15 cellular contexts compared by ENCODE assay signal in the genomic region with DNA sequence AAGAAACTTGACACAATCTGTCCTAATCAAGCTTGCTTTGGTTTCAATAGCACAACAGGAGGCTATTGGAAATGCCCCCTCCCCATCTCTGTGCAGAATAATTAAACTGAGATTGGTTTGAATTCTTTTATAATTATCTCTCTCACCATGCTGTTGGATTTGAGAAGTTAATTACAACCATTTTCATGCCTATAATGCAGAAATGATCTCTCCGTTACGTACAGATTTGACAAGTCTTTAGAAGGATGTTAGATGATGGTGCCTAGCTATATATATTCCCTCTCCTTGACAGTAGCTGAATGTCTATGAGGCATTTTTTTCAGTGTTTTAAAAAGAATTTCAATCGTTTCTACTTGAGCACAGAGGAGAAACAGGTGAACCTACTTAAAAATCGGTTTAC.
DNase-seq lines count a peak whose midpoint lies in the region; FAIRE-seq and TF ChIP-seq lines count a peak whose summit lies in the region.
"Had no signal": no experiment of that assay in that cellular context is flagged by ENCODE, and none has a peak within 500 bp of the region (broad histone marks: within the 10 kb centered on the region; RNA-seq: fewer than 3 reads in every experiment).

No MANE protein-coding gene starts in this region.

- H3K56ac ChIP-seq in H1 (replicated peaks; ENCODE audit: insufficient read length, low read depth, low read length) = no peak overlapping the region

- H4K20me1 ChIP-seq in Loucy (ENCODE audit: insufficient read depth, low read length, poor library complexity, severe bottlenecking) = no peaks in the 10 kb centered on the region
- H4K20me1 ChIP-seq in H1 (replicated peaks in 1 of 2; ENCODE audit: control insufficient read depth in 1 of 2, insufficient read depth in 2 of 2, low read length in 2 of 2) = no peaks in the 10 kb centered on the region

- H3K9ac ChIP-seq in Loucy (ENCODE audit: low read depth, low read length, poor library complexity, severe bottlenecking) = no peak overlapping the region
- no peak overlapping the region for H3K9ac ChIP-seq in H1 (replicated peaks in 1 of 4; ENCODE audit: extremely low read depth in 1 of 4, low read depth in 3 of 4, low read length in 3 of 4)
- H3K9ac ChIP-seq in neuronal stem cell (ENCODE audit: low read depth, low read length, poor library complexity) = no peak overlapping the region

- H3K9me3 ChIP-seq in Loucy (ENCODE audit: insufficient read depth, low read depth, low read length) = no peaks in the 10 kb centered on the region
- no peaks in the 10 kb centered on the region; a peak in 1 of 4 replicates for H3K9me3 ChIP-seq in H1 (ENCODE audit: insufficient read depth in 2 of 2, low read depth in 1 of 2, low read length in 1 of 2)
- no peaks in the 10 kb centered on the region for H3K9me3 ChIP-seq in neuronal stem cell (replicated peaks in 1 of 2; ENCODE audit: control insufficient read depth in 2 of 2, insufficient read depth in 1 of 2, low read depth in 1 of 2, low read length in 2 of 2)
- H3K9me3 ChIP-seq: Caco-2 had no signal

- no peak overlapping the region for H2BK20ac ChIP-seq in H1 (ENCODE audit: low read length)

- H3K36me3 ChIP-seq in Loucy (ENCODE audit: insufficient read depth, low read length) (no peaks in the 10 kb centered on the region), H1 (ENCODE audit: control insufficient read depth in 2 of 4, insufficient read depth in 4 of 4, low read length in 3 of 4) (peaks cover 0 to 3% (median 0%) of the 10 kb centered on the region in 4 experiments; a peak in 1 of 8 replicates), neuronal stem cell (replicated peaks in 1 of 2; ENCODE audit: control insufficient read depth in 2 of 2, insufficient read depth in 2 of 2, low read length in 2 of 2) (no peaks in the 10 kb centered on the region)

- H2BK15ac ChIP-seq in H1 (ENCODE audit: low read length) (no peak overlapping the region), neuronal stem cell (ENCODE audit: low read length) (no peak overlapping the region)

- TF ChIP-seq EP300 in H1 (IDR thresholded peaks at IDR 0.05; ENCODE audit: borderline replicate concordance in 1 of 2, low read depth in 2 of 2, low read length in 2 of 2) = no peak

- H3K23ac ChIP-seq in H1 (ENCODE audit: insufficient read length) = no peak overlapping the region
- H3K23ac ChIP-seq in neuronal stem cell (ENCODE audit: low read depth, low read length, poor library complexity) = no peak overlapping the region

- no peak overlapping the region for H4K5ac ChIP-seq in H1 (ENCODE audit: insufficient read length, low read depth, low read length)

- H3K79me1 ChIP-seq in H1 (ENCODE audit: low read depth, low read length) (no peaks in the 10 kb centered on the region), neuronal stem cell (ENCODE audit: low read depth, low read length) (no peaks in the 10 kb centered on the region)

- no peak overlapping the region for H4K8ac ChIP-seq in H1 (ENCODE audit: extremely low read depth, insufficient read depth, low read length)
- H4K8ac ChIP-seq in neuronal stem cell (ENCODE audit: low read depth, low read length) = no peak overlapping the region

- no peak for TF ChIP-seq RAD21 in H1 (IDR thresholded peaks at IDR 0.05 in 1 of 2, conservative IDR thresholded peaks at IDR 0.05 in 1 of 2; ENCODE audit: low read depth in 2 of 2, low read length in 2 of 2)

- H3K79me2 ChIP-seq in Loucy (ENCODE audit: insufficient read depth, low read length) (no peaks in the 10 kb centered on the region), H1 (ENCODE audit: control insufficient read depth in 1 of 2, insufficient read depth in 2 of 2, low read length in 2 of 2) (no peaks in the 10 kb centered on the region)

- no peak overlapping the region for H3K27ac ChIP-seq in H1 (ENCODE audit: low read depth, low read length)
- no peak overlapping the region for H3K27ac ChIP-seq in neuronal stem cell (replicated peaks; ENCODE audit: low read length)

- H3K4me1 ChIP-seq in Loucy (ENCODE audit: insufficient read depth, low read length, poor library complexity, severe bottlenecking) (peaks cover 6% of the 10 kb centered on the region), H1 (replicated peaks in 1 of 4; ENCODE audit: control insufficient read depth in 3 of 4, insufficient read depth in 4 of 4, low read length in 3 of 4) (no peaks in the 10 kb centered on the region), neuronal stem cell (ENCODE audit: control insufficient read depth in 2 of 2, insufficient read depth in 1 of 2, low read depth in 1 of 2, low read length in 2 of 2) (peaks cover 0 to 3% of the 10 kb centered on the region in 2 donors)
- H3K4me1 ChIP-seq: Caco-2 had no signal

- POLR2A ChIA-PET in H1 (lab: Charles Lee; ENCODE audit: partially characterized antibody) = no interaction called here

- no peak overlapping the region for H3K4me3 ChIP-seq in Loucy (ENCODE audit: low read length, poor library complexity, severe bottlenecking)
- H3K4me3 ChIP-seq in H1 (ENCODE audit: extremely low read depth in 1 of 4, insufficient read depth in 2 of 4, low read depth in 3 of 4, low read length in 4 of 4) = no peak overlapping the region
- no peak overlapping the region for H3K4me3 ChIP-seq in neuronal stem cell (ENCODE audit: low read length in 2 of 2)

- H2BK5ac ChIP-seq in H1 (ENCODE audit: low read depth, low read length) = no peak overlapping the region
- no peak overlapping the region for H2BK5ac ChIP-seq in neuronal stem cell (ENCODE audit: low read length)

- WGBS in H1 (ENCODE audit: extremely low coverage in 1 of 2, insufficient coverage in 1 of 2, insufficient read length in 1 of 2, insufficient replicate concordance in 2 of 2, low coverage in 1 of 2, low lambda C conversion rate in 2 of 2, missing lambda C conversion rate in 1 of 2), 2 experiments = 81% methylated on average over 4 of the region's 4 CpGs; no CpG with 5 or more reads in 1 of the 2 experiments
- no CpG with 5 or more reads among the region's 4 CpGs for WGBS in neuronal stem cell (ENCODE audit: extremely low coverage in 2 of 2, insufficient read length in 2 of 2, insufficient replicate concordance in 1 of 2), 2 donors

- no peak overlapping the region for H2BK120ac ChIP-seq in H1 (replicated peaks; ENCODE audit: low read depth, low read length)
- no peak overlapping the region for H2BK120ac ChIP-seq in neuronal stem cell (ENCODE audit: low read depth, low read length)

- CTCF ChIA-PET in H1 (lab: Charles Lee; ENCODE audit: partially characterized antibody) = interaction anchor here (0.6 kb wide), 1 partner anchor 42 kb away, joined by 3 read pairs; no protein-coding TSS in a partner anchor

- FAIRE-seq in H1 (lab: Jason Lieb, UNC) = peak; percentile 24
- FAIRE-seq: GM12892 had no signal

- DNase-seq in H1 (ENCODE audit: low read depth in 1 of 2, low spot score in 2 of 2) (no peak), neuronal stem cell (ENCODE audit: low spot score) (peak; percentile 24), middle frontal gyrus (ENCODE audit: extremely low spot score, low spot score) (no peak), NCI-H146 (lab: John Stamatoyannopoulos, UW) (no peak), EL (no peak)
- DNase-seq: C1 segment of cervical spinal cord; Caco-2; CD4-positive, alpha-beta memory T cell; DMS153; GF-D8; GOT3; H7; HCEC 1CT had no signal

- H3K4me2 ChIP-seq in Loucy (ENCODE audit: low read depth, low read length, poor library complexity, severe bottlenecking) = no peak overlapping the region
- no peak overlapping the region for H3K4me2 ChIP-seq in H1 (ENCODE audit: insufficient read depth in 1 of 2, low read depth in 2 of 2, low read length in 2 of 2)
- no peak overlapping the region for H3K4me2 ChIP-seq in neuronal stem cell (ENCODE audit: insufficient read depth, low read length, poor library complexity, severe bottlenecking)

- H3K14ac ChIP-seq in H1 (ENCODE audit: insufficient read length) (no peak overlapping the region), neuronal stem cell (ENCODE audit: low read length) (no peak overlapping the region)

- H3K23me2 ChIP-seq in H1 (ENCODE audit: low read depth, low read length) = no peaks in the 10 kb centered on the region

- H3K4ac ChIP-seq in H1 (replicated peaks; ENCODE audit: insufficient read length, low read depth, low read length) (no peak overlapping the region), neuronal stem cell (ENCODE audit: low read length) (no peak overlapping the region)

- H3F3A ChIP-seq in Loucy (ENCODE audit: low read depth) = no peaks in the 10 kb centered on the region

- TF ChIP-seq CTCF in Loucy (conservative IDR thresholded peaks at IDR 0.05; ENCODE audit: low read length) (no peak), H1 (IDR thresholded peaks at IDR 0.05; ENCODE audit: control extremely low read depth in 1 of 3, insufficient read depth in 1 of 3, low read depth in 1 of 3, low read length in 3 of 3) (no peak)

- H3K27me3 ChIP-seq in Loucy (ENCODE audit: insufficient read depth, low read length, poor library complexity, severe bottlenecking) (no peaks in the 10 kb centered on the region), H1 (replicated peaks in 1 of 4; ENCODE audit: control insufficient read depth in 3 of 4, extremely low read depth in 1 of 4, insufficient read depth in 3 of 4, low read length in 3 of 4) (no peaks in the 10 kb centered on the region), neuronal stem cell (ENCODE audit: control insufficient read depth in 3 of 3, insufficient read depth in 3 of 3, low read depth in 1 of 3, low read length in 3 of 3) (no peaks in the 10 kb centered on the region)

- no peak for TF ChIP-seq POLR2A in H1 (IDR thresholded peaks at IDR 0.05; ENCODE audit: control extremely low read depth in 1 of 2, low read depth in 2 of 2, low read length in 2 of 2)

- no peak overlapping the region for H2BK12ac ChIP-seq in H1 (ENCODE audit: low read depth, low read length)
- H2BK12ac ChIP-seq in neuronal stem cell (ENCODE audit: low read length) = no peak overlapping the region

- H2AFZ ChIP-seq in Loucy (ENCODE audit: low read length) (peak overlapping the region; percentile 18; the same call in 1 of the 2 replicates), H1 (ENCODE audit: low read length) (no peak overlapping the region), neuronal stem cell (ENCODE audit: low read length) (no peak overlapping the region)

- no peak overlapping the region for H3K18ac ChIP-seq in H1 (ENCODE audit: extremely low read depth, low read length)
- H3K18ac ChIP-seq in neuronal stem cell (ENCODE audit: low read length) = no peak overlapping the region

- H4K91ac ChIP-seq in H1 (replicated peaks; ENCODE audit: insufficient read length, low read length) (no peak overlapping the region), neuronal stem cell (ENCODE audit: low read depth, low read length, poor library complexity) (no peak overlapping the region)

- no peak overlapping the region for H2AK5ac ChIP-seq in H1 (ENCODE audit: low read depth, low read length)
- no peak overlapping the region for H2AK5ac ChIP-seq in neuronal stem cell (ENCODE audit: low read depth, low read length)

- no peaks in the 10 kb centered on the region for H3K9me2 ChIP-seq in Loucy (replicated peaks; ENCODE audit: low read depth, low read length)

TF ChIP-seq in H1, 55 proteins besides CTCF, POLR2A, EP300 and RAD21 (continues in another document):
- TF ChIP-seq JUND (IDR thresholded peaks at IDR 0.05; ENCODE audit: low read length) (no peak), CBX8 (IDR thresholded peaks at IDR 0.05; ENCODE audit: borderline replicate concordance, low read depth, low read length) (no peak), CHD1 (IDR thresholded peaks at IDR 0.05; ENCODE audit: low read depth, low read length) (no peak), HDAC6 (IDR thresholded peaks at IDR 0.05; ENCODE audit: low read depth, low read length) (no peak)
